In genomic region chr17:57849163-57849873, GRCh38 we compare ENCODE assay signal across 9 cellular contexts. TPM values are rescaled to one million over a fixed set of nuclear protein-coding genes. Genes with fewer than 3 reads are reported as not detected.
DNase-seq lines count a peak whose midpoint lies in the region; ATAC-seq, FAIRE-seq and TF ChIP-seq lines count a peak whose summit lies in the region.
"Had no signal": no experiment of that assay in that cellular context is flagged by ENCODE, and none has a peak within 500 bp of the region (broad histone marks: within the 10 kb centered on the region; RNA-seq: fewer than 3 reads in every experiment).

No MANE protein-coding gene starts in this region.

- peaks cover 21 to 25% of the 10 kb centered on the region in 2 donors for H3K36me3 Mint-ChIP-seq in activated naive CD4-positive, alpha-beta T cell treated with anti-CD3 and anti-CD28 coated beads, Interleukin-2, amount 50 U/mL, for 72 hours
- peaks cover 4% of the 10 kb centered on the region for H3K36me3 Mint-ChIP-seq in type B pancreatic cell

- intact Hi-C loops in HCT116 (cut with micrococcal nuclease) = no loop called here

- RAD21 ChIA-PET in HCT116 (lab: Charles Lee; ENCODE audit: low non-redundant PET in 1 of 2, low total read pairs in 2 of 2, uncharacterized antibody in 2 of 2, unreplicated experiment in 2 of 2) = interaction anchor here (0.6 to 1.7 kb wide), 10 partner anchors 11 to 624 kb away, joined by 3 to 7 read pairs (median 3); no protein-coding TSS in a partner anchor

- TF ChIP-seq RAD21 in A549 (conservative IDR thresholded peaks at IDR 0.05 in 1 of 2, IDR thresholded peaks at IDR 0.05 in 1 of 2) (no peak), HCT116 (IDR thresholded peaks at IDR 0.05; ENCODE audit: low read depth) (no peak)

- TF ChIP-seq POLR2A in A549 (IDR thresholded peaks at IDR 0.05; ENCODE audit: low read length) = no peak
- no peak for TF ChIP-seq POLR2A in HCT116 (IDR thresholded peaks at IDR 0.05; ENCODE audit: borderline replicate concordance, extremely low read depth, insufficient read depth, insufficient read length)

- H3K9me2 ChIP-seq in HCT116 (ENCODE audit: insufficient read depth) = no peaks in the 10 kb centered on the region

- H3K27me3 Mint-ChIP-seq in type B pancreatic cell = no peaks in the 10 kb centered on the region

- peaks cover 28% of the 10 kb centered on the region for H3K4me1 Mint-ChIP-seq in type B pancreatic cell (ENCODE audit: unreplicated experiment)

- WGBS in A549 (ENCODE audit: missing lambda C conversion rate) = 18% methylated on average over 27 of the region's 27 CpGs

- no peaks in the 10 kb centered on the region for H3K9me3 Mint-ChIP-seq in activated naive CD4-positive, alpha-beta T cell treated with anti-CD3 and anti-CD28 coated beads, Interleukin-2, amount 50 U/mL, for 72 hours
- no peaks in the 10 kb centered on the region for H3K9me3 Mint-ChIP-seq in type B pancreatic cell

- FAIRE-seq in A549 (lab: Jason Lieb, UNC) = no peak
- FAIRE-seq: islet of Langerhans had no signal

- ATAC-seq in A549 (peak in 1 of 2 experiments; percentile 72; a peak in 4 of 6 replicates), HCT116 (peak; percentile 39), GM21367 (IDR thresholded peaks at IDR 0.05; ENCODE audit: unreplicated experiment) (no peak), GM18520 (IDR thresholded peaks at IDR 0.05; ENCODE audit: unreplicated experiment) (no peak)
- ATAC-seq in activated naive CD4-positive, alpha-beta T cell treated with anti-CD3 and anti-CD28 coated beads, Interleukin-2, amount 50 U/mL, for 72 hours = no peak

- peaks cover 13 to 14% of the 10 kb centered on the region in 2 experiments for H3K36me3 ChIP-seq in HCT116 (ENCODE audit: control insufficient read depth in 1 of 2, insufficient read depth in 2 of 2, low read length in 2 of 2)

- POLR2A ChIA-PET in A549 (lab: Yijun Ruan, JAX) = interaction anchor here (0.6 to 3.3 kb wide), 16 partner anchors 11 to 720 kb away, joined by 3 to 35 read pairs (median 6); partner anchors contain the start of genes DYNLL2, SRSF1 and VEZF1
- POLR2A ChIA-PET in HCT116 (lab: Charles Lee) = interaction anchor here (1.0 to 3.5 kb wide), 6 partner anchors 11 to 234 kb away, joined by 5 to 25 read pairs (median 5); partner anchors contain the start of genes DYNLL2 and SRSF1

- H3K9ac ChIP-seq in HCT116 (ENCODE audit: low read length) = peak overlapping the region; percentile 83

- peaks cover 9% of the 10 kb centered on the region; the same call in 1 of the 2 replicates for H4K20me1 ChIP-seq in HCT116 (ENCODE audit: insufficient read depth)

- no peak for TF ChIP-seq EP300 in A549 (IDR thresholded peaks at IDR 0.05)

- H3K4me3 ChIP-seq in A549 (peak overlapping the region; percentile 95), HCT116 (replicated peaks in 1 of 2; ENCODE audit: low read depth in 1 of 2, low read length in 2 of 2) (peak overlapping the region; percentile 88 to 94)

- H3K27ac Mint-ChIP-seq in activated naive CD4-positive, alpha-beta T cell treated with anti-CD3 and anti-CD28 coated beads, Interleukin-2, amount 50 U/mL, for 72 hours = peak overlapping the region; percentile 95 to 99
- H3K27ac Mint-ChIP-seq in type B pancreatic cell = peak overlapping the region; percentile 95

- H3K4me3 Mint-ChIP-seq in type B pancreatic cell = peak overlapping the region; percentile 99

- CTCF ChIA-PET in A549 (lab: Yijun Ruan, JAX) = interaction anchor here (1.0 to 48.7 kb wide), 10 partner anchors 11 to 735 kb away, joined by 3 to 1377 read pairs (median 41); partner anchors contain the start of genes SRSF1 and VEZF1
- CTCF ChIA-PET in HCT116 (lab: Charles Lee) = interaction anchor here (1.0 to 2.7 kb wide), 7 partner anchors 10 to 157 kb away, joined by 3 to 22 read pairs (median 3); no protein-coding TSS in a partner anchor

- DNase-seq in A549 (ENCODE audit: low read depth in 1 of 2, low spot score in 1 of 2) (no peak), HCT116 (ENCODE audit: low read depth, low spot score) (no peak), type B pancreatic cell (ENCODE audit: extremely low spot score, unreplicated experiment) (no peak), HK-2 (ENCODE audit: unreplicated experiment) (no peak)
- no peak for DNase-seq in activated naive CD4-positive, alpha-beta T cell treated with anti-CD3 and anti-CD28 coated beads, Interleukin-2, amount 50 U/mL, for 72 hours (ENCODE audit: low spot score in 2 of 2)

- TF ChIP-seq CTCF in A549 (IDR thresholded peaks at IDR 0.05) (no peak), HCT116 (IDR thresholded peaks at IDR 0.05 in 2 of 3, conservative IDR thresholded peaks at IDR 0.05 in 1 of 3; ENCODE audit: borderline replicate concordance in 1 of 3, insufficient read depth in 1 of 3, low read depth in 2 of 3, low read length in 2 of 3) (no peak), type B pancreatic cell (conservative IDR thresholded peaks at IDR 0.05) (no peak)

- H3K27me3 ChIP-seq in HCT116 (ENCODE audit: insufficient read depth, low read length) (no peaks in the 10 kb centered on the region), layer of hippocampus (ENCODE audit: control insufficient read depth, insufficient read depth, low read length) (no peaks in the 10 kb centered on the region)

- peaks cover 52% of the 10 kb centered on the region for H3K79me2 ChIP-seq in HCT116 (ENCODE audit: insufficient read depth, low read length)

- BruUV-seq in HCT116 (replicated peaks; lab: Mats Ljungman, UMichigan) = TSS peak; percentile 74

- H3K4me2 ChIP-seq in A549 (peak overlapping the region; percentile 89), HCT116 (ENCODE audit: low read length) (peak overlapping the region; percentile 91)

- H3K4me1 ChIP-seq in A549 = peaks cover 62% of the 10 kb centered on the region
- peaks cover 12 to 36% of the 10 kb centered on the region in 2 experiments for H3K4me1 ChIP-seq in HCT116 (ENCODE audit: control insufficient read depth in 1 of 2, insufficient read depth in 2 of 2, low read length in 2 of 2)

- H3K9me3 ChIP-seq in A549 (no peaks in the 10 kb centered on the region), HCT116 (ENCODE audit: control insufficient read depth in 1 of 2, insufficient read depth in 1 of 2, low read depth in 1 of 2, low read length in 2 of 2) (no peaks in the 10 kb centered on the region)

- peak overlapping the region; percentile 93 for H3K27ac ChIP-seq in A549
- H3K27ac ChIP-seq in HCT116 (ENCODE audit: low read depth, low read length) = peak overlapping the region; percentile 71
- H3K27ac ChIP-seq in layer of hippocampus (ENCODE audit: low read depth, low read length) = peak overlapping the region; percentile 88

- no peak overlapping the region for H2AFZ ChIP-seq in HCT116 (ENCODE audit: low read depth, low read length, poor library complexity, severe bottlenecking)

TF ChIP-seq in A549, 52 proteins besides CTCF, POLR2A, EP300 and RAD21 (continues in another document):
- TF ChIP-seq HOXA7 (CRISPR knock-in tag; IDR thresholded peaks at IDR 0.05) (no peak), FOXS1 (CRISPR knock-in tag; IDR thresholded peaks at IDR 0.05) (no peak), KDM5A (IDR thresholded peaks at IDR 0.05) (no peak), HEYL (CRISPR knock-in tag; IDR thresholded peaks at IDR 0.05) (no peak), NFE2L2 (conservative IDR thresholded peaks at IDR 0.05; ENCODE audit: low read length) (no peak), POLR2AphosphoS2 (conservative IDR thresholded peaks at IDR 0.05; ENCODE audit: low read length) (no peak), BHLHE40 (IDR thresholded peaks at IDR 0.05; ENCODE audit: low read depth, low read length) (no peak), ZNF302 (CRISPR knock-in tag; IDR thresholded peaks at IDR 0.05) (no peak), KDM1A (IDR thresholded peaks at IDR 0.05; ENCODE audit: low read depth) (no peak)
- TF ChIP-seq, protein P1, sequence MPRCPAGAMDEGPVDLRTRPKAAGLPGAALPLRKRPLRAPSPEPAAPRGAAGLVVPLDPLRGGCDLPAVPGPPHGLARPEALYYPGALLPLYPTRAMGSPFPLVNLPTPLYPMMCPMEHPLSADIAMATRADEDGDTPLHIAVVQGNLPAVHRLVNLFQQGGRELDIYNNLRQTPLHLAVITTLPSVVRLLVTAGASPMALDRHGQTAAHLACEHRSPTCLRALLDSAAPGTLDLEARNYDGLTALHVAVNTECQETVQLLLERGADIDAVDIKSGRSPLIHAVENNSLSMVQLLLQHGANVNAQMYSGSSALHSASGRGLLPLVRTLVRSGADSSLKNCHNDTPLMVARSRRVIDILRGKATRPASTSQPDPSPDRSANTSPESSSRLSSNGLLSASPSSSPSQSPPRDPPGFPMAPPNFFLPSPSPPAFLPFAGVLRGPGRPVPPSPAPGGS (IDR thresholded peaks at IDR 0.05) = no peak

TF ChIP-seq in HCT116, 20 proteins besides CTCF, POLR2A, EP300 and RAD21 (continues in another document):
- TF ChIP-seq EGR1 (IDR thresholded peaks at IDR 0.05; ENCODE audit: low read depth) (no peak), POLR2AphosphoS5 (IDR thresholded peaks at IDR 0.05; ENCODE audit: low read depth, low read length) (no peak), ZNF274 (IDR thresholded peaks at IDR 0.05; ENCODE audit: low read depth, low read length) (no peak)

RNA-seq across cellular contexts. Expression of gene MRPS23, which starts 0.5 kb away (rescaled TPM):
- polyA plus RNA-seq in A549 (2011; rRNA removed) = 73.2 and 110 TPM in 2 replicates
- 96.6 and 104 TPM in 2 replicates for polyA plus RNA-seq in A549 (2012; cell fraction: cytosol; rRNA removed)
- 45.7 and 49.9 TPM in 2 replicates for polyA plus RNA-seq in A549 (2012; cell fraction: nucleus; rRNA removed)
- 140 to 164 TPM (median 153 TPM) in 3 replicates for polyA plus RNA-seq in A549 (2017; fragmentation: RNase III; extraction: RNeasy Plus Mini Kit Qiagen cat#74134 plus additional on column Dnase treatment)
- polyA minus RNA-seq in A549 (2011; rRNA and poly(A)+ RNA removed) = 36.4 and 52.6 TPM in 2 replicates
- 109 TPM for total RNA-seq in HCT116 (2021; ENCODE audit: unreplicated experiment)
- polyA plus RNA-seq in HCT116 (2012) = 69.5 and 101 TPM in 2 replicates
- total RNA-seq in activated naive CD4-positive, alpha-beta T cell treated with anti-CD3 and anti-CD28 coated beads, Interleukin-2, amount 50 U/mL, for 72 hours = 10 to 100 TPM; 43.1 to 57.7 TPM
- total RNA-seq in type B pancreatic cell (ENCODE audit: low replicate concordance) = 35.5 and 46.9 TPM in 2 replicates
